Comparison of ENCODE assay signal across 13 cellular contexts in genomic region chr4:137961051-137961438, GRCh38.
DNase-seq lines count a peak whose midpoint lies in the region; ATAC-seq and TF ChIP-seq lines count a peak whose summit lies in the region.
"Had no signal": no experiment of that assay in that cellular context is flagged by ENCODE, and none has a peak within 500 bp of the region (broad histone marks: within the 10 kb centered on the region; RNA-seq: fewer than 3 reads in every experiment).

No MANE protein-coding gene starts in this region.

- H3K9ac ChIP-seq in mammary epithelial cell (ENCODE audit: insufficient read depth, low read length), result no peak overlapping the region

- H3K36me3 Mint-ChIP-seq in CD4-positive, alpha-beta memory T cell, result no peaks in the 10 kb centered on the region

- intact Hi-C loops in mammary epithelial cell (cut with micrococcal nuclease), result loop anchor here (1.0 kb wide), 1 partner anchor 74 kb away; no protein-coding TSS in a partner anchor
- intact Hi-C loops in CD4-positive, alpha-beta memory T cell (cut with micrococcal nuclease), result no loop called here

- BruUV-seq in mammary epithelial cell (replicated peaks; lab: Mats Ljungman, UMichigan), result no TSS peak

- H3K4me2 ChIP-seq in mammary epithelial cell (ENCODE audit: insufficient read depth, low read depth, low read length), result peak overlapping the region; percentile 59

- peak; percentile 59 for DNase-seq in AG08395 (ENCODE audit: low spot score)
- peak; percentile 35 for DNase-seq in HS-27A (ENCODE audit: low read depth)
- DNase-seq in mammary epithelial cell, result peak; percentile 91
- peak; percentile 11 for DNase-seq in medulla oblongata (ENCODE audit: extremely low spot score)
- DNase-seq in CD4-positive, alpha-beta memory T cell, result no peak
- no peak for DNase-seq in GM13976 (ENCODE audit: low spot score)
- no peak for DNase-seq in SJCRH30
- DNase-seq: activated CD4-positive, alpha-beta T cell treated with anti-CD3 and anti-CD28 coated beads for 4 hours; activated gamma-delta T cell treated with Interleukin-2 at 50 U/mL for 16 hours; cortex of kidney; SHP77; stimulated activated CD4-positive, alpha-beta T cell treated with anti-CD3 and anti-CD28 coated beads, Interleukin-15, amount 100 ng/mL, for 24 hours had no signal

- no peaks in the 10 kb centered on the region for H3K27me3 ChIP-seq in mammary epithelial cell (ENCODE audit: insufficient read depth, low read length)
- no peaks in the 10 kb centered on the region for H3K27me3 ChIP-seq in CD4-positive, alpha-beta memory T cell (ENCODE audit: insufficient read depth, low read length)
- no peaks in the 10 kb centered on the region for H3K27me3 ChIP-seq in SJCRH30

- peaks cover 0 to 3% (median 0%) of the 10 kb centered on the region in 8 donors for H3K9me3 Mint-ChIP-seq in CD4-positive, alpha-beta memory T cell

- H3K27me3 Mint-ChIP-seq in CD4-positive, alpha-beta memory T cell, result no peaks in the 10 kb centered on the region

- peak overlapping the region; percentile 66 for H3K27ac ChIP-seq in mammary epithelial cell (ENCODE audit: insufficient read depth, low read depth, low read length)
- no peak overlapping the region for H3K27ac ChIP-seq in CD4-positive, alpha-beta memory T cell (ENCODE audit: low read depth, low read length)
- no peak overlapping the region for H3K27ac ChIP-seq in SJCRH30

- no peak overlapping the region for H3K4me3 Mint-ChIP-seq in CD4-positive, alpha-beta memory T cell

- TF ChIP-seq CTCF in mammary epithelial cell (conservative IDR thresholded peaks at IDR 0.05 in 1 of 2, IDR thresholded peaks at IDR 0.05 in 1 of 2; ENCODE audit: extremely low read depth in 1 of 2, insufficient read depth in 1 of 2, low read depth in 1 of 2, low read length in 2 of 2), result no peak
- no peak for TF ChIP-seq CTCF in GM13976 (IDR thresholded peaks at IDR 0.05; ENCODE audit: borderline replicate concordance, control extremely low read depth, extremely low read depth, insufficient read depth, missing control alignments)

- no peaks in the 10 kb centered on the region for H3K79me2 ChIP-seq in mammary epithelial cell (ENCODE audit: insufficient read depth, low read length)

- H3K4me3 ChIP-seq in mammary epithelial cell (replicated peaks in 1 of 3; ENCODE audit: insufficient read depth in 1 of 3, low read depth in 2 of 3, low read length in 3 of 3), result peak overlapping the region in 1 of 3 experiments; percentile 1
- no peak overlapping the region for H3K4me3 ChIP-seq in CD4-positive, alpha-beta memory T cell (ENCODE audit: low read length in 2 of 2)
- no peak overlapping the region for H3K4me3 ChIP-seq in SJCRH30

- H2AFZ ChIP-seq in mammary epithelial cell (ENCODE audit: low read depth, low read length), result peak overlapping the region; percentile 33

- H3K36me3 ChIP-seq in mammary epithelial cell (ENCODE audit: insufficient read depth, low read length) (no peaks in the 10 kb centered on the region), SJCRH30 (no peaks in the 10 kb centered on the region)
- no peaks in the 10 kb centered on the region for H3K36me3 ChIP-seq in CD4-positive, alpha-beta memory T cell (ENCODE audit: insufficient read depth, low read length)

- H3K4me1 ChIP-seq in mammary epithelial cell (ENCODE audit: insufficient read depth, low read length) (peaks cover 30% of the 10 kb centered on the region), SJCRH30 (no peaks in the 10 kb centered on the region)
- no peaks in the 10 kb centered on the region for H3K4me1 ChIP-seq in CD4-positive, alpha-beta memory T cell (ENCODE audit: insufficient read depth, low read length)

- no peak for ATAC-seq in GM19324 (IDR thresholded peaks at IDR 0.05; ENCODE audit: low FRiP score, unreplicated experiment)

- no peaks in the 10 kb centered on the region for H4K20me1 ChIP-seq in mammary epithelial cell (ENCODE audit: insufficient read depth, low read length)

- in situ Hi-C loops in mammary epithelial cell (cut with MboI; ENCODE audit: low sequenced_read_pairs in 2 of 2) (no loop called here), GM13976 (cut with MboI; ENCODE audit: low sequenced_read_pairs, unreplicated experiment) (no loop called here)

- no peaks in the 10 kb centered on the region for H3K9me3 ChIP-seq in mammary epithelial cell (replicated peaks; ENCODE audit: insufficient read depth, low read length)
- no peaks in the 10 kb centered on the region for H3K9me3 ChIP-seq in CD4-positive, alpha-beta memory T cell (ENCODE audit: control insufficient read depth in 1 of 2, low read length in 2 of 2)
- H3K9me3 ChIP-seq in SJCRH30 (replicated peaks), result no peaks in the 10 kb centered on the region

- H3K27ac Mint-ChIP-seq in CD4-positive, alpha-beta memory T cell, result no peak overlapping the region

- POLR2A ChIA-PET in CD4-positive, alpha-beta memory T cell (lab: Charles Lee; ENCODE audit: partially characterized antibody), result no interaction called here

- CTCF ChIA-PET in mammary epithelial cell (lab: Charles Lee; ENCODE audit: low non-redundant PET), result interaction anchor here (0.7 kb wide), 2 partner anchors 12 to 98 kb away, joined by 4 read pairs; no protein-coding TSS in a partner anchor
- CTCF ChIA-PET in CD4-positive, alpha-beta memory T cell (lab: Charles Lee; ENCODE audit: partially characterized antibody), result no interaction called here

- no peaks in the 10 kb centered on the region for H3K4me1 Mint-ChIP-seq in CD4-positive, alpha-beta memory T cell

- dilution Hi-C loops in mammary epithelial cell (cut with HindIII; ENCODE audit: low sequenced_read_pairs), result no loop called here

Comparison
In these comparisons a context has a peak if more than half of its experiments do, and no peak if none do; other contexts are left out.
1. DNase-seq: peak in AG08395 (single experiment), HS-27A (single experiment), mammary epithelial cell (single experiment) and medulla oblongata (single experiment); none in CD4-positive, alpha-beta memory T cell (0 of 5), GM13976 (single experiment) and SJCRH30 (0 of 2).